14 cellular contexts compared by ENCODE assay signal in the genomic region with DNA sequence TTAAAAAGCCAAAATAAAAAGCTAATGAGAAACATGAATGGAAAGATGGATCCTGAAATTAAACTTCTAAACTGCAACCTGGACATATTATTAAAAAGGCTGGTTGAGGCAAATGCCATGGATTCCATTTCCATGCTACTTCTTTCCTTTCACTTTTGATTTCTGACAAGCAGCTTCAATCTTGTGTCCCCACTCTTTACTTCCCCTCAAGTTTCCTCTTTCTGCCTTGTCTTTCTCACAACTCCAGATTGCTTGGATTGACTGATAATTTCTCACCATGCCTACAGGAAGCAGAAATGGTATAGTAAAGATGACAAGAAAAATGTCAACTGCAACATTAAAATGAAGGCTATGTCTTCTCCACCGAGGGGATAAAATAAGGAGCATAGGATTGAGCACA.
A peak's percentile ranks its signal among the peaks of the same experiment; 100 is the strongest.
DNase-seq lines count a peak whose midpoint lies in the region; ATAC-seq and TF ChIP-seq lines count a peak whose summit lies in the region.
"Had no signal": no experiment of that assay in that cellular context is flagged by ENCODE, and none has a peak within 500 bp of the region (broad histone marks: within the 10 kb centered on the region; RNA-seq: fewer than 3 reads in every experiment).

No MANE protein-coding gene starts in this region.

- no peak for TF ChIP-seq RAD21 in IMR-90 (IDR thresholded peaks at IDR 0.05; ENCODE audit: low read length)

- peaks cover 17% of the 10 kb centered on the region for H3K4me1 ChIP-seq in BLaER1
- H3K4me1 ChIP-seq in IMR-90 (ENCODE audit: control insufficient read depth, insufficient read depth, low read length): peaks cover 3% of the 10 kb centered on the region; the same call in 1 of the 2 replicates
- no peaks in the 10 kb centered on the region for H3K4me1 ChIP-seq in tibial artery

- H2BK5ac ChIP-seq in IMR-90 (ENCODE audit: low read depth, low read length, poor library complexity, severe bottlenecking): no peak overlapping the region

- H4K20me1 ChIP-seq in BLaER1 (no peaks in the 10 kb centered on the region), IMR-90 (ENCODE audit: insufficient read depth, low read length) (no peaks in the 10 kb centered on the region)

- 100% methylated on average over 1 of the region's 1 CpG; no CpG with 5 or more reads in 1 of the 2 experiments for WGBS in IMR-90 (ENCODE audit: extremely low coverage in 2 of 2, insufficient read length in 1 of 2), 2 experiments

- H3K9me3 ChIP-seq in BLaER1 (no peaks in the 10 kb centered on the region), IMR-90 (ENCODE audit: control insufficient read depth, insufficient read depth, low read length) (no peaks in the 10 kb centered on the region), tibial artery (no peaks in the 10 kb centered on the region)

- no peak overlapping the region for H2AFZ ChIP-seq in IMR-90 (replicated peaks; ENCODE audit: low read length, poor library complexity)
- H2AFZ ChIP-seq: GM23338 had no signal

- ATAC-seq in IMR-90 (ENCODE audit: low read depth) (no peak; the same call in 1 of the 2 replicates), GM18868 (IDR thresholded peaks at IDR 0.05; ENCODE audit: unreplicated experiment) (no peak)
- ATAC-seq: GM23338, K562 had no signal

- H4K8ac ChIP-seq in IMR-90 (ENCODE audit: low read depth in 2 of 2, low read length in 2 of 2): peak overlapping the region in 1 of 2 experiments; percentile 72; a peak in 1 of 4 replicates

- intact Hi-C loops in IMR-90 (cut with micrococcal nuclease): no loop called here
- intact Hi-C loops in tibial artery (cut with DNase I; ENCODE audit: low total_unique reads): no loop called here

- no peak for TF ChIP-seq POLR2A in IMR-90 (IDR thresholded peaks at IDR 0.05; ENCODE audit: low read depth, low read length)

- no peaks in the 10 kb centered on the region for H3K9me1 ChIP-seq in IMR-90 (ENCODE audit: insufficient read depth, low read length)

- H3K4me3 ChIP-seq in BLaER1 (no peak overlapping the region), IMR-90 (ENCODE audit: insufficient read depth, low read depth, low read length) (peak overlapping the region; percentile 34; the same call in 1 of the 2 replicates), tibial artery (no peak overlapping the region)
- H3K4me3 ChIP-seq: GM23338, K562 had no signal

- no peak overlapping the region for H2BK15ac ChIP-seq in IMR-90 (ENCODE audit: low read depth, low read length)

- H3K36me3 ChIP-seq in BLaER1 (no peaks in the 10 kb centered on the region), IMR-90 (ENCODE audit: control insufficient read depth, insufficient read depth, low read length) (no peaks in the 10 kb centered on the region), tibial artery (no peaks in the 10 kb centered on the region)

- H4K91ac ChIP-seq in IMR-90 (ENCODE audit: insufficient read depth, low read depth, low read length): no peak overlapping the region

- no peak for DNase-seq in IMR-90
- peak; percentile 16 for DNase-seq in NOMO-1 treated with dmso at 0.1 percent for 144 hours (lab: John Stamatoyannopoulos, UW; ENCODE audit: unreplicated experiment)
- DNase-seq in medulla oblongata (ENCODE audit: extremely low spot score): peak; percentile 42
- DNase-seq in NCI-H1105 (lab: John Stamatoyannopoulos, UW): no peak
- no peak for DNase-seq in DMS53 (lab: John Stamatoyannopoulos, UW)
- no peak for DNase-seq in tibial artery
- DNase-seq: NCI-H1930, NCI-H2171 treated with DMSO at 0.1 percent for 48 hours, NCI-H82, T-helper 1 cell had no signal

- H3K79me1 ChIP-seq in IMR-90 (ENCODE audit: low read depth in 1 of 2, low read length in 2 of 2): no peaks in the 10 kb centered on the region

- H3K23ac ChIP-seq in IMR-90 (ENCODE audit: low read depth, low read length): no peak overlapping the region

- H3K27ac ChIP-seq in BLaER1 (no peak overlapping the region), IMR-90 (ENCODE audit: insufficient read depth, low read length) (no peak overlapping the region), tibial artery (no peak overlapping the region)

- TF ChIP-seq CTCF in IMR-90 (conservative IDR thresholded peaks at IDR 0.05; ENCODE audit: low read depth, low read length) (no peak), tibial artery (IDR thresholded peaks at IDR 0.05) (no peak)

- no peak overlapping the region for H2BK120ac ChIP-seq in IMR-90 (ENCODE audit: low read depth, low read length)

- H3K14ac ChIP-seq in IMR-90 (replicated peaks; ENCODE audit: low read depth, low read length): no peak overlapping the region

- H3K4me2 ChIP-seq in BLaER1 (peak overlapping the region; percentile 22), IMR-90 (ENCODE audit: low read depth, low read length) (peak overlapping the region; percentile 90)
- H3K4me2 ChIP-seq: GM23338 had no signal

- no TSS peak for BruUV-seq in IMR-90 (replicated peaks; lab: Mats Ljungman, UMichigan)

- no peak overlapping the region for H2AK5ac ChIP-seq in IMR-90 (ENCODE audit: low read depth, low read length)

- H3K4ac ChIP-seq in IMR-90 (ENCODE audit: low read depth, low read length): no peak overlapping the region

- no peak overlapping the region for H2AK9ac ChIP-seq in IMR-90 (replicated peaks; ENCODE audit: low read depth, low read length, poor library complexity)

- H3K9ac ChIP-seq in BLaER1 (no peak overlapping the region), IMR-90 (ENCODE audit: low read depth, low read length) (no peak overlapping the region)

- CTCF ChIA-PET in IMR-90 (lab: Yijun Ruan, JAX): no interaction called here

- no peak overlapping the region for H4K5ac ChIP-seq in IMR-90 (ENCODE audit: low read depth, low read length)

- H3K56ac ChIP-seq in IMR-90 (ENCODE audit: extremely low read depth, insufficient read depth, low read length): no peak overlapping the region

- no peak overlapping the region for H2BK20ac ChIP-seq in IMR-90 (ENCODE audit: low read depth, low read length)

- peak overlapping the region; percentile 80; the same call in 1 of the 2 replicates for H3K18ac ChIP-seq in IMR-90 (ENCODE audit: low read depth, low read length)

- dilution Hi-C loops in IMR-90 (cut with HindIII; ENCODE audit: low sequenced_read_pairs, unreplicated experiment): no loop called here

- H3K27me3 ChIP-seq in BLaER1: no peaks in the 10 kb centered on the region
- no peaks in the 10 kb centered on the region for H3K27me3 ChIP-seq in IMR-90 (ENCODE audit: control insufficient read depth, insufficient read depth, low read length)
- no peaks in the 10 kb centered on the region for H3K27me3 ChIP-seq in tibial artery

- in situ Hi-C loops in IMR-90 (cut with MboI; ENCODE audit: low sequenced_read_pairs): no loop called here

- POLR2A ChIA-PET in IMR-90 (lab: Charles Lee; ENCODE audit: unreplicated experiment): no interaction called here

TF ChIP-seq in IMR-90, 13 proteins besides CTCF, POLR2A, EP300 and RAD21:
- TF ChIP-seq MAFK (IDR thresholded peaks at IDR 0.05; ENCODE audit: low read depth, low read length) (no peak), USF2 (IDR thresholded peaks at IDR 0.05; ENCODE audit: low read depth, low read length) (no peak)
TF ChIP-seq in IMR-90: peak in this region for 0.

Comparison
In these comparisons a context has a peak if more than half of its experiments do, and no peak if none do; other contexts are left out.
1. DNase-seq: peak in NOMO-1 treated with dmso at 0.1 percent for 144 hours (single experiment) and medulla oblongata (single experiment); none in IMR-90 (single experiment), NCI-H1105 (single experiment), DMS53 (single experiment) and tibial artery (0 of 2).